ENCODE assay signal across 8 cellular contexts in the genomic region with DNA sequence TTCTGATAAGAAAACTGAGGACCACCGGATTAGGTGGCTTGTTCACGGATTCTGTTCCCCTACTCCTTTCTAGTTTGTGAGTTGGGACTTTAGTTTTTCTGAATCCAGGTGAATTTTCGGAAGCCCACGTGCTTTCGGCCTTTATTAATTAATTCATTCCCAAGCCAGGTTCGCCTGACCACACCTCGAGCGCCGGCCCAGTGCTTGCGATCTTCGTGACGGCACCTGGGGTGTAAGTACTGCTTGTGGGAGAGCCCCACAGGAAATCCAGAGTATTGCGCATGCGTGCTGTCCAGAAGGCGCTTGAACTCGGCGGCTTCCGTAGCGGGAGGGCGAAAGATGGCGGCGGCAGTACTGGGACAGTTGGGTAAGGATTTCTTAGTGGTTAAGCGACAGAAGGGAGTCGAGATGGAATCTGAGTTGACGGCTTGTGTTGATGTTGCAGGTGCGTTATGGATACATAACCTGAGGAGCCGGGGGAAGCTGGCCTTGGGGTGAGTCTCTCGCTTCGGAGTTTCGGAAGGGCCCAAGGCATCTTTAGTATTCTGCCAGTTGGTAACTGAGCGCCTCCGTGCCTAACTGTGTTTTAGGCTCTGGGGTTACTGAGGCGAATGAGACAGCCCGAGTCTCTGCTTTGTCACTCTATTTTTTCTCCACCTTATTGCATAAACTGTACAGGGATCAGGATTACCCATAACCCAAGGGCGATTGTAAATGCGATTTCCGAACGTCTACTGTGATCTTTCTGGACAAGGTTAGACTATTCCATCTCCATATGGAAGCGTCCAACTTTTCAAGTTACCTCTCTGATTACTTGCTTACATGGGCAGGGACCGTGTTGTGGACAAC. TPM values are rescaled to one million over a fixed set of nuclear protein-coding genes. Genes with fewer than 3 reads are reported as not detected.
A peak's percentile ranks its signal among the peaks of the same experiment; 100 is the strongest.
DNase-seq lines count a peak whose midpoint lies in the region; ATAC-seq and TF ChIP-seq lines count a peak whose summit lies in the region.

A gene (plus strand): TSS at position 302 of the 849 bp plus-strand sequence. CDS start 38 bp downstream, at position 340.

- no peak for TF ChIP-seq CTCF in AG10803 (conservative IDR thresholded peaks at IDR 0.05; ENCODE audit: low read length)

- DNase-seq in AG10803 (ENCODE audit: low read depth): peak; percentile 93
- peak; percentile 90 for DNase-seq in NCI-H460 (ENCODE audit: extremely low read depth, low read depth)
- DNase-seq in activated CD4-positive, CD25-positive, alpha-beta regulatory T cell treated with anti-CD3 and anti-CD28 coated beads, Interleukin-2, amount 50 U/mL, for 72 hours: peak; percentile 94
- peak; percentile 93 for DNase-seq in cerebellar cortex (ENCODE audit: low spot score)
- DNase-seq in islet precursor cell: peak; percentile 95
- peak; percentile 93 for DNase-seq in stimulated activated CD4-positive, alpha-beta T cell treated with anti-CD3 and anti-CD28 coated beads, Interleukin-12 subunit alpha, Interleukin-12 subunit beta, amount 100 ng/mL, for 4 hours

- peak; percentile 55 for ATAC-seq in GM19035 (IDR thresholded peaks at IDR 0.05; ENCODE audit: unreplicated experiment)
- peak; percentile 57 for ATAC-seq in HG03354 (IDR thresholded peaks at IDR 0.05; ENCODE audit: poor library complexity, severe bottlenecking, unreplicated experiment)

- peak within 1 kb of the TSS; percentile 78 for H3K4me3 ChIP-seq in AG10803 (ENCODE audit: low read length)

RNA-seq across cellular contexts. Expression of the gene that starts here (rescaled TPM):
- 48.5 and 58.1 TPM in 2 replicates for total RNA-seq in NCI-H460 (2014; rRNA removed; shearing (Covaris generic))
- 16.8 and 26.4 TPM in 2 replicates for polyA plus RNA-seq in NCI-H460 (2014; cell fraction: nucleus; rRNA removed)

Comparison
In these comparisons a context has a peak if more than half of its experiments do, and no peak if none do; other contexts are left out.
1. Peak in every context shown above with its lines: DNase-seq, ATAC-seq and H3K4me3 ChIP-seq.